In genomic region chr17:82698065-82698973, GRCh38 we compare ENCODE assay signal across 8 cellular contexts. TPM values are rescaled to one million over a fixed set of nuclear protein-coding genes. Genes with fewer than 3 reads are reported as not detected.
DNase-seq lines count a peak whose midpoint lies in the region; ATAC-seq and TF ChIP-seq lines count a peak whose summit lies in the region.

RAB40B (minus strand) TSS chr17:82698698; CDS start chr17:82698596, 102 bp downstream.

- TF ChIP-seq CTCF in GM23338 (conservative IDR thresholded peaks at IDR 0.05; ENCODE audit: low read depth in 2 of 2) = no peak

- no peaks in the 10 kb centered on the region; the same call in 2 of the 3 replicates for H3K9me3 Mint-ChIP-seq in GM23338
- H3K9me3 Mint-ChIP-seq in naive thymus-derived CD4-positive, alpha-beta T cell = peaks cover 0 to 14% (median 8%) of the 10 kb centered on the region in 11 donors
- peaks cover 6% of the 10 kb centered on the region for H3K9me3 Mint-ChIP-seq in stimulated activated effector memory CD8-positive, alpha-beta T cell treated with anti-CD3 and anti-CD28 coated beads, Interleukin-12 subunit alpha, Interleukin-12 subunit beta, amount 100 ng/mL, for 72 hours

- H3K4me1 Mint-ChIP-seq in GM23338 = no peaks in the 10 kb centered on the region
- H3K4me1 Mint-ChIP-seq in naive thymus-derived CD4-positive, alpha-beta T cell = peaks cover 0 to 16% (median 7%) of the 10 kb centered on the region in 7 donors
- H3K4me1 Mint-ChIP-seq in stimulated activated effector memory CD8-positive, alpha-beta T cell treated with anti-CD3 and anti-CD28 coated beads, Interleukin-12 subunit alpha, Interleukin-12 subunit beta, amount 100 ng/mL, for 72 hours = peaks cover 5% of the 10 kb centered on the region

- peak within 1 kb of the TSS; percentile 86 for H3K4me3 Mint-ChIP-seq in GM23338
- peak within 1 kb of the TSS; percentile 83 to 96 (median 89) for H3K4me3 Mint-ChIP-seq in naive thymus-derived CD4-positive, alpha-beta T cell
- H3K4me3 Mint-ChIP-seq in stimulated activated effector memory CD8-positive, alpha-beta T cell treated with anti-CD3 and anti-CD28 coated beads, Interleukin-12 subunit alpha, Interleukin-12 subunit beta, amount 100 ng/mL, for 72 hours = peak within 1 kb of the TSS; percentile 70

- POLR2A ChIA-PET in naive thymus-derived CD4-positive, alpha-beta T cell (lab: Charles Lee) = interaction anchor here (0.6 to 2.5 kb wide), 2 partner anchors 19 to 55 kb away, joined by 3 to 14 read pairs; partner anchors contain the start of gene FN3KRP

- H3K4me2 ChIP-seq in GM23338 = peak within 1 kb of the TSS; percentile 81

- CTCF ChIA-PET in naive thymus-derived CD4-positive, alpha-beta T cell (lab: Charles Lee) = interaction anchor here (0.5 to 0.6 kb wide), 2 partner anchors 28 to 38 kb away, joined by 3 to 5 read pairs; no protein-coding TSS in a partner anchor

- no peak within 1 kb of the TSS for H3K27ac ChIP-seq in GM23338 (ENCODE audit: low read depth)
- H3K27ac ChIP-seq in naive thymus-derived CD4-positive, alpha-beta T cell (ENCODE audit: low read depth, low read length) = peak within 1 kb of the TSS; percentile 61

- peaks cover 0 to 7% (median 0%) of the 10 kb centered on the region in 3 experiments for H3K9me3 ChIP-seq in naive thymus-derived CD4-positive, alpha-beta T cell (ENCODE audit: control insufficient read depth in 2 of 3, low read length in 3 of 3)

- H3F3A ChIP-seq in GM23338 (replicated peaks; ENCODE audit: low read depth) = 0 out of 2 replicates have a peak, but pooled peaks cover 6% of the 10 kb centered on the region

- no peaks in the 10 kb centered on the region; the same call in 2 of the 3 replicates for H3K36me3 Mint-ChIP-seq in GM23338 (ENCODE audit: low read depth)
- peaks cover 0 to 13% (median 9%) of the 10 kb centered on the region in 5 donors for H3K36me3 Mint-ChIP-seq in naive thymus-derived CD4-positive, alpha-beta T cell
- no peaks in the 10 kb centered on the region for H3K36me3 Mint-ChIP-seq in stimulated activated effector memory CD8-positive, alpha-beta T cell treated with anti-CD3 and anti-CD28 coated beads, Interleukin-12 subunit alpha, Interleukin-12 subunit beta, amount 100 ng/mL, for 72 hours

- ATAC-seq in GM23338 = peak; percentile 88
- ATAC-seq in naive thymus-derived CD4-positive, alpha-beta T cell = peak; percentile 98
- peak; percentile 98 for ATAC-seq in stimulated activated effector memory CD8-positive, alpha-beta T cell treated with anti-CD3 and anti-CD28 coated beads, Interleukin-12 subunit alpha, Interleukin-12 subunit beta, amount 100 ng/mL, for 72 hours

- no peaks in the 10 kb centered on the region for H3K9me2 ChIP-seq in GM23338 (ENCODE audit: insufficient read depth)

- H3K79me2 ChIP-seq in GM23338 (replicated peaks; ENCODE audit: insufficient read depth) = no peaks in the 10 kb centered on the region

- no peaks in the 10 kb centered on the region for H3K36me3 ChIP-seq in GM23338 (ENCODE audit: insufficient read depth)
- H3K36me3 ChIP-seq in naive thymus-derived CD4-positive, alpha-beta T cell (ENCODE audit: control insufficient read depth in 2 of 3, insufficient read depth in 3 of 3, low read length in 3 of 3) = no peaks in the 10 kb centered on the region

- H4K20me1 ChIP-seq in GM23338 (replicated peaks; ENCODE audit: insufficient read depth) = no peaks in the 10 kb centered on the region

- no peaks in the 10 kb centered on the region for H3K4me1 ChIP-seq in GM23338 (ENCODE audit: insufficient read depth)
- H3K4me1 ChIP-seq in naive thymus-derived CD4-positive, alpha-beta T cell (ENCODE audit: control insufficient read depth in 2 of 2, insufficient read depth in 2 of 2, low read length in 2 of 2) = peaks cover 5 to 8% of the 10 kb centered on the region in 2 donors

- 0 out of 2 replicates have a peak within 1 kb of the TSS, but pooled peaks have one; percentile 14 for H2AFZ ChIP-seq in GM23338

- H3K27me3 ChIP-seq in GM23338 (ENCODE audit: insufficient read depth) = peaks cover 35% of the 10 kb centered on the region
- H3K27me3 ChIP-seq in naive thymus-derived CD4-positive, alpha-beta T cell (ENCODE audit: control insufficient read depth in 2 of 2, insufficient read depth in 2 of 2, low read length in 2 of 2) = no peaks in the 10 kb centered on the region

- intact Hi-C loops in naive thymus-derived CD4-positive, alpha-beta T cell (cut with micrococcal nuclease) = loop anchor here (1.0 to 10.0 kb wide), 6 partner anchors 18 to 280 kb away; partner anchors contain the start of genes FN3KRP (in 2 of the 2), WDR45B (in 2 of the 2), HEXD (in 1 of the 2) and NARF (in 1 of the 2)

- no peak within 1 kb of the TSS for H3K27ac Mint-ChIP-seq in GM23338
- H3K27ac Mint-ChIP-seq in naive thymus-derived CD4-positive, alpha-beta T cell = peak within 1 kb of the TSS in 6 of 9 donors; percentile 33 to 87 (median 76)
- no peak within 1 kb of the TSS for H3K27ac Mint-ChIP-seq in stimulated activated effector memory CD8-positive, alpha-beta T cell treated with anti-CD3 and anti-CD28 coated beads, Interleukin-12 subunit alpha, Interleukin-12 subunit beta, amount 100 ng/mL, for 72 hours

- H3K27me3 Mint-ChIP-seq in GM23338 (ENCODE audit: insufficient read depth, low read depth, poor library complexity) = peaks cover 30% of the 10 kb centered on the region
- H3K27me3 Mint-ChIP-seq in naive thymus-derived CD4-positive, alpha-beta T cell = peaks cover 0 to 16% (median 0%) of the 10 kb centered on the region in 5 donors

- H3K4me3 ChIP-seq in GM23338 = peak within 1 kb of the TSS; percentile 63
- H3K4me3 ChIP-seq in naive thymus-derived CD4-positive, alpha-beta T cell (ENCODE audit: low read length) = peak within 1 kb of the TSS; percentile 83

- DNase-seq in EH (ENCODE audit: low read depth) (peak; percentile 99), GM23338 (ENCODE audit: low spot score) (peak; percentile 99), Kasumi-1 (lab: John Stamatoyannopoulos, UW) (peak; percentile 100), RPMI8226 (peak; percentile 99), fibroblast of peridontal ligament (ENCODE audit: extremely low read depth) (peak; percentile 97)
- DNase-seq in activated T-helper 9 cell treated with anti-CD3 and anti-CD28 coated beads, Interleukin-2, amount 50 U/mL, for 16 hours (ENCODE audit: low read depth) = peak; percentile 98
- DNase-seq in naive thymus-derived CD4-positive, alpha-beta T cell = peak; percentile 94 to 99 (median 99)
- DNase-seq in stimulated activated effector memory CD8-positive, alpha-beta T cell treated with anti-CD3 and anti-CD28 coated beads, Interleukin-12 subunit alpha, Interleukin-12 subunit beta, amount 100 ng/mL, for 72 hours (ENCODE audit: low spot score in 2 of 2) = peak; percentile 91 to 97

TF ChIP-seq in GM23338, 12 proteins besides CTCF, POLR2A, EP300 and RAD21:
- TF ChIP-seq CREB1 (CRISPR knock-in tag; IDR thresholded peaks at IDR 0.05; ENCODE audit: low read depth) = peak; percentile 88
- no peak for TF ChIP-seq EZH2phosphoT487 (IDR thresholded peaks at IDR 0.05; ENCODE audit: unreplicated experiment)

RNA-seq across cellular contexts. Expression of gene RAB40B, which starts in this region (rescaled TPM):
- total RNA-seq in GM23338 (2014; rRNA removed; shearing (Covaris generic)) = 5.2 and 10.8 TPM in 2 replicates
- 2.8 and 4.2 TPM in 2 replicates for polyA plus RNA-seq in GM23338 (2016; fragmentation: Nextera tagmentation; extraction: Ambion mirVana)
- 1 to 10 TPM; 2.8 to 6.1 (median 3.6) TPM for total RNA-seq in naive thymus-derived CD4-positive, alpha-beta T cell
- 1 to 10 TPM; 1.3 to 2.5 TPM for polyA plus RNA-seq in naive thymus-derived CD4-positive, alpha-beta T cell

Comparison
In these comparisons a context has a peak if more than half of its experiments do, and no peak if none do; other contexts are left out.
1. H3K27ac Mint-ChIP-seq: peak in naive thymus-derived CD4-positive, alpha-beta T cell (6 of 9); none in GM23338 (single experiment) and stimulated activated effector memory CD8-positive, alpha-beta T cell treated with anti-CD3 and anti-CD28 coated beads, Interleukin-12 subunit alpha, Interleukin-12 subunit beta, amount 100 ng/mL, for 72 hours (single experiment).
2. Peak in every context shown above with its lines, with median percentiles within 50 percentile points of each other: DNase-seq, ATAC-seq and H3K4me3 Mint-ChIP-seq.